Comparison of ENCODE assay signal across 24 cellular contexts in genomic region chr17:78712043-78712442, GRCh38.
A peak's percentile ranks its signal among the peaks of the same experiment; 100 is the strongest.
DNase-seq lines count a peak whose midpoint lies in the region; ATAC-seq and TF ChIP-seq lines count a peak whose summit lies in the region.
"Had no signal": no experiment of that assay in that cellular context is flagged by ENCODE, and none has a peak within 500 bp of the region (broad histone marks: within the 10 kb centered on the region; RNA-seq: fewer than 3 reads in every experiment).

No MANE protein-coding gene starts in this region.

- H3K27ac ChIP-seq in CD8-positive, alpha-beta memory T cell (ENCODE audit: low read depth, low read length) = no peak overlapping the region
- H3K27ac ChIP-seq: heart right ventricle, sigmoid colon, SK-N-MC, vagina had no signal

- no peak overlapping the region for H3K4me3 Mint-ChIP-seq in activated T-cell treated with anti-CD3 and anti-CD28 coated beads, Interleukin-2, amount 50 U/mL, for 24 hours
- peak overlapping the region in 4 of 7 donors; percentile 17 to 72 (median 48) for H3K4me3 Mint-ChIP-seq in CD8-positive, alpha-beta memory T cell
- H3K4me3 Mint-ChIP-seq in activated naive CD8-positive, alpha-beta T cell = no peak overlapping the region
- peak overlapping the region; percentile 54 for H3K4me3 Mint-ChIP-seq in natural killer cell
- H3K4me3 Mint-ChIP-seq: H9, neural crest cell had no signal

- peaks cover 76% of the 10 kb centered on the region for H3K4me1 ChIP-seq in CD8-positive, alpha-beta memory T cell (ENCODE audit: insufficient read depth, low read length)

- H3K36me3 ChIP-seq in CD8-positive, alpha-beta memory T cell (ENCODE audit: insufficient read depth, low read length) = peaks cover 9% of the 10 kb centered on the region

- DNase-seq in activated T-cell treated with anti-CD3 and anti-CD28 coated beads, Interleukin-2, amount 50 U/mL, for 24 hours = no peak
- no peak for DNase-seq in activated T-cell treated with anti-CD3 and anti-CD28 coated beads, Interleukin-2, amount 50 U/mL, for 1 hour
- no peak for DNase-seq in CD8-positive, alpha-beta memory T cell
- DNase-seq in natural killer cell (no peak), 8988T (no peak), NCI-H524 treated with DMSO at 0.1 percent for 48 hours (lab: John Stamatoyannopoulos, UW) (no peak)
- DNase-seq: ACHN; activated gamma-delta T cell treated with Interleukin-2 at 50 U/mL for 16 hours; foreskin fibroblast; GDM1; H9; heart right ventricle; IMR-90; NCI-H1417; NCI-H510A treated with DMSO at 0.1 percent for 48 hours; posterior cingulate gyrus; sigmoid colon; stimulated activated CD8-positive, alpha-beta memory T cell treated with anti-CD3 and anti-CD28 coated beads, Interleukin-4, amount 100 ng/mL, for 48 hours had no signal

- H3K36me3 Mint-ChIP-seq in activated T-cell treated with anti-CD3 and anti-CD28 coated beads, Interleukin-2, amount 50 U/mL, for 24 hours (ENCODE audit: low read depth) = peaks cover 42% of the 10 kb centered on the region
- H3K36me3 Mint-ChIP-seq in CD8-positive, alpha-beta memory T cell = peaks cover 4 to 45% (median 12%) of the 10 kb centered on the region in 3 donors
- H3K36me3 Mint-ChIP-seq in activated naive CD8-positive, alpha-beta T cell = no peaks in the 10 kb centered on the region
- H3K36me3 Mint-ChIP-seq in natural killer cell = no peaks in the 10 kb centered on the region

- H3K4me3 ChIP-seq in CD8-positive, alpha-beta memory T cell (ENCODE audit: low read length) = no peak overlapping the region
- H3K4me3 ChIP-seq: heart right ventricle, sigmoid colon, SK-N-MC, vagina had no signal

- no peaks in the 10 kb centered on the region for H3K9me3 ChIP-seq in CD8-positive, alpha-beta memory T cell (ENCODE audit: low read length)
- H3K9me3 ChIP-seq: heart right ventricle, sigmoid colon, vagina had no signal

- CTCF ChIA-PET in CD8-positive, alpha-beta memory T cell (lab: Charles Lee) = interaction anchor here (0.6 kb wide), 1 partner anchor 15 kb away, joined by 3 read pairs; no protein-coding TSS in a partner anchor

- POLR2A ChIA-PET in CD8-positive, alpha-beta memory T cell (lab: Charles Lee) = no interaction called here

- peak overlapping the region; percentile 88 for H3K27ac Mint-ChIP-seq in activated T-cell treated with anti-CD3 and anti-CD28 coated beads, Interleukin-2, amount 50 U/mL, for 24 hours
- peak overlapping the region in 7 of 8 donors; percentile 34 to 92 (median 67) for H3K27ac Mint-ChIP-seq in CD8-positive, alpha-beta memory T cell
- H3K27ac Mint-ChIP-seq in activated naive CD8-positive, alpha-beta T cell = peak overlapping the region; percentile 86
- peak overlapping the region; percentile 91 to 92 for H3K27ac Mint-ChIP-seq in natural killer cell

- H3K4me1 Mint-ChIP-seq in activated T-cell treated with anti-CD3 and anti-CD28 coated beads, Interleukin-2, amount 50 U/mL, for 24 hours (ENCODE audit: low read depth) = peaks cover 85% of the 10 kb centered on the region
- H3K4me1 Mint-ChIP-seq in CD8-positive, alpha-beta memory T cell = peaks cover 77 to 93% (median 89%) of the 10 kb centered on the region in 3 donors
- H3K4me1 Mint-ChIP-seq in activated naive CD8-positive, alpha-beta T cell (ENCODE audit: low read depth) = peaks cover 85% of the 10 kb centered on the region
- H3K4me1 Mint-ChIP-seq in natural killer cell = peaks cover 81 to 87% of the 10 kb centered on the region in 2 donors

- intact Hi-C loops in natural killer cell (cut with micrococcal nuclease) = no loop called here

- TF ChIP-seq CTCF in natural killer cell (IDR thresholded peaks at IDR 0.05) = no peak

- no peaks in the 10 kb centered on the region for H3K27me3 Mint-ChIP-seq in activated T-cell treated with anti-CD3 and anti-CD28 coated beads, Interleukin-2, amount 50 U/mL, for 24 hours
- peaks cover 0 to 2% of the 10 kb centered on the region in 2 donors for H3K27me3 Mint-ChIP-seq in CD8-positive, alpha-beta memory T cell
- no peaks in the 10 kb centered on the region for H3K27me3 Mint-ChIP-seq in activated naive CD8-positive, alpha-beta T cell
- H3K27me3 Mint-ChIP-seq in natural killer cell (ENCODE audit: low read depth in 2 of 2) = no peaks in the 10 kb centered on the region

- no peak for ATAC-seq in natural killer cell
- ATAC-seq in GM18511 (IDR thresholded peaks at IDR 0.05; ENCODE audit: unreplicated experiment) = no peak
- ATAC-seq: activated CD4-positive, CD25-positive, alpha-beta regulatory T cell treated with anti-CD3 and anti-CD28 coated beads, Interleukin-2, amount 50 U/mL, for 24 hours; heart right ventricle had no signal

- H3K27me3 ChIP-seq in CD8-positive, alpha-beta memory T cell (ENCODE audit: insufficient read depth, low read length, poor library complexity, severe bottlenecking) = no peaks in the 10 kb centered on the region
- H3K27me3 ChIP-seq: heart right ventricle, sigmoid colon, vagina had no signal

- no peaks in the 10 kb centered on the region for H3K9me3 Mint-ChIP-seq in activated T-cell treated with anti-CD3 and anti-CD28 coated beads, Interleukin-2, amount 50 U/mL, for 24 hours
- H3K9me3 Mint-ChIP-seq in CD8-positive, alpha-beta memory T cell = no peaks in the 10 kb centered on the region
- H3K9me3 Mint-ChIP-seq in activated naive CD8-positive, alpha-beta T cell (ENCODE audit: low read depth) = no peaks in the 10 kb centered on the region
- H3K9me3 Mint-ChIP-seq in natural killer cell = no peaks in the 10 kb centered on the region
- H3K9me3 Mint-ChIP-seq: H9, neural crest cell had no signal

Comparison
In these comparisons a context has a peak if more than half of its experiments do, and no peak if none do; other contexts are left out.
1. H3K4me3 Mint-ChIP-seq: peak in CD8-positive, alpha-beta memory T cell (4 of 7) and natural killer cell (single experiment); none in activated T-cell treated with anti-CD3 and anti-CD28 coated beads, Interleukin-2, amount 50 U/mL, for 24 hours (single experiment) and activated naive CD8-positive, alpha-beta T cell (single experiment).
2. Peak in every context shown above with its lines, with median percentiles within 50 percentile points of each other: H3K27ac Mint-ChIP-seq.